In the genomic region with DNA sequence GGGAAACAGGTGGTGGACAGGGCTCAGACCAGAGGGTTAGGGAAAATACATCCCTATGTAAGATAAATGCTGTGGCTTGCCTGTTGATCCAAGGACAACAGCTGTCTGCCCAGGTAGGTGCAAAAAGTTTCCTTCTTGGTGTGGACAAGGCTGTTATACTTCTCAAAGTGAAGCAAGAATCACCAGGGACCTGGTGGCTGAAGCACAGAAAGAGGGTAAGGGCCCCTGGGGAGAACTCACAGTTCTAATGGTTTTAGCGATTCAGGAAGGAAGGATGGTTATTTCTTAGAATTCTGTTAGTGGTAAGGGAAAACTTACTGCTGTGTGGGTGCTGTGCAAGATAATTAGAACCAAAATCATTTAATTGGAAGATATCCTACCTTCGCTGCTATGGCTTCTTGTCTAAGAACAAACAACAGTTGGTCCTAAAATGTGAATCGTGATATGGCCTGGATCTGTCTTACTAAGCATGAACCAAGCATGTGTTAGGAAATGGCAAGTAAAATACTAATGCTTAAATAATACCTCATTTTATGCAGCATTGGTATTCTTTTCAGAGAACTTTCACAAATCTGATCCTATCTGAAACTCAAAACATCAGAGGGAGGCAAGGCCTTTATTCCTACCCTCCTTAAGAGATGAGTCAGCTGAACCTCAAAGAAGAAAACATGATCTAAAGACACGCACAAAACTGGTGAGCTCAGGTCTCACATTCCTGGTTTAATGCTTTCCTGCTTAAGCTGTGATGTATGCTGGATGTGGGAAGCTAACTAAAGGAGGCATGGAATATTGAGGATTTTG, we compare ENCODE assay signal across 11 cellular contexts.
DNase-seq lines count a peak whose midpoint lies in the region; ATAC-seq, FAIRE-seq and TF ChIP-seq lines count a peak whose summit lies in the region.
"Had no signal": no experiment of that assay in that cellular context is flagged by ENCODE, and none has a peak within 500 bp of the region (broad histone marks: within the 10 kb centered on the region; RNA-seq: fewer than 3 reads in every experiment).

No MANE protein-coding gene starts in this region.

- no peak overlapping the region for H3K4me3 Mint-ChIP-seq in GM23338
- H3K4me3 Mint-ChIP-seq in neural progenitor cell, result no peak overlapping the region
- H3K4me3 Mint-ChIP-seq: H9, nephron had no signal

- H3K4me2 ChIP-seq in GM23338, result no peak overlapping the region
- no peak overlapping the region for H3K4me2 ChIP-seq in neural progenitor cell

- no peaks in the 10 kb centered on the region for H3F3A ChIP-seq in GM23338 (replicated peaks; ENCODE audit: low read depth)
- H3F3A ChIP-seq in neural progenitor cell (ENCODE audit: low read depth), result no peaks in the 10 kb centered on the region

- no peak overlapping the region for H3K27ac ChIP-seq in GM23338 (ENCODE audit: low read depth)
- no peak overlapping the region for H3K27ac ChIP-seq in neural progenitor cell
- H3K27ac ChIP-seq: stomach had no signal

- H3K9me3 Mint-ChIP-seq in GM23338 (no peaks in the 10 kb centered on the region), neural progenitor cell (no peaks in the 10 kb centered on the region)
- H3K9me3 Mint-ChIP-seq: H9, nephron had no signal

- TF ChIP-seq CTCF in GM23338 (conservative IDR thresholded peaks at IDR 0.05; ENCODE audit: low read depth in 2 of 2) (no peak), retinal pigment epithelial cell (conservative IDR thresholded peaks at IDR 0.05; ENCODE audit: low read depth, low read length) (no peak), neural progenitor cell (IDR thresholded peaks at IDR 0.05) (no peak)

- H4K20me1 ChIP-seq in GM23338 (replicated peaks; ENCODE audit: insufficient read depth) (no peaks in the 10 kb centered on the region), neural progenitor cell (ENCODE audit: low read depth) (no peaks in the 10 kb centered on the region)

- H3K4me3 ChIP-seq in GM23338 (no peak overlapping the region), retinal pigment epithelial cell (ENCODE audit: low read length) (no peak overlapping the region), neural progenitor cell (no peak overlapping the region)
- H3K4me3 ChIP-seq: stomach had no signal

- H3K27ac Mint-ChIP-seq in GM23338 (no peak overlapping the region; the same call in 1 of the 2 replicates), neural progenitor cell (no peak overlapping the region)
- H3K27ac Mint-ChIP-seq: H9 had no signal

- H3K4me1 ChIP-seq in GM23338 (ENCODE audit: insufficient read depth), result peaks cover 8% of the 10 kb centered on the region
- H3K4me1 ChIP-seq in neural progenitor cell, result no peaks in the 10 kb centered on the region
- H3K4me1 ChIP-seq: stomach had no signal

- no peaks in the 10 kb centered on the region for H3K9me3 ChIP-seq in neural progenitor cell (ENCODE audit: low read depth)
- H3K9me3 ChIP-seq: stomach had no signal

- peaks cover 15% of the 10 kb centered on the region; the same call in 1 of the 2 replicates for H3K9me2 ChIP-seq in GM23338 (ENCODE audit: insufficient read depth)

- H3K79me2 ChIP-seq in GM23338 (replicated peaks; ENCODE audit: insufficient read depth) (no peaks in the 10 kb centered on the region), neural progenitor cell (ENCODE audit: low read depth) (no peaks in the 10 kb centered on the region)

- no peaks in the 10 kb centered on the region for H3K27me3 Mint-ChIP-seq in GM23338 (ENCODE audit: insufficient read depth, low read depth, poor library complexity)
- no peaks in the 10 kb centered on the region for H3K27me3 Mint-ChIP-seq in neural progenitor cell (ENCODE audit: insufficient read depth, low read depth)

- DNase-seq in GM23338 (ENCODE audit: low spot score) (no peak), RCC 7860 (ENCODE audit: low spot score) (peak; percentile 36), dedifferentiated amniotic fluid mesenchymal stem cell (ENCODE audit: extremely low spot score) (peak; percentile 73), retinal pigment epithelial cell (ENCODE audit: low read depth) (peak; percentile 82), neural progenitor cell (ENCODE audit: low spot score) (no peak), NCI-H82 (lab: John Stamatoyannopoulos, UW) (no peak)
- DNase-seq: H9, stomach had no signal

- no peak for FAIRE-seq in RCC 7860 (lab: Jason Lieb, UNC)
- FAIRE-seq: G401.6 had no signal

- H3K9ac ChIP-seq in neural progenitor cell, result no peak overlapping the region

- H3K27me3 ChIP-seq in GM23338 (ENCODE audit: insufficient read depth), result no peaks in the 10 kb centered on the region
- H3K27me3 ChIP-seq in neural progenitor cell, result no peaks in the 10 kb centered on the region
- H3K27me3 ChIP-seq: stomach had no signal

- H3K4me1 Mint-ChIP-seq in GM23338, result no peaks in the 10 kb centered on the region
- peaks cover 5% of the 10 kb centered on the region for H3K4me1 Mint-ChIP-seq in neural progenitor cell

- ATAC-seq in GM23338 (no peak), GM19397 (IDR thresholded peaks at IDR 0.05; ENCODE audit: unreplicated experiment) (no peak)

- H3K36me3 ChIP-seq in GM23338 (ENCODE audit: insufficient read depth), result no peaks in the 10 kb centered on the region
- no peaks in the 10 kb centered on the region for H3K36me3 ChIP-seq in neural progenitor cell
- H3K36me3 ChIP-seq: stomach had no signal

- H3K36me3 Mint-ChIP-seq in GM23338 (ENCODE audit: low read depth) (no peaks in the 10 kb centered on the region; the same call in 2 of the 3 replicates), neural progenitor cell (no peaks in the 10 kb centered on the region)

- H2AFZ ChIP-seq in GM23338, result peak overlapping the region; percentile 2; the same call in 1 of the 2 replicates
- H2AFZ ChIP-seq in neural progenitor cell (replicated peaks), result no peak overlapping the region

TF ChIP-seq in GM23338, 12 proteins besides CTCF, POLR2A, EP300 and RAD21:
- TF ChIP-seq NANOG (IDR thresholded peaks at IDR 0.05; ENCODE audit: borderline replicate concordance), result no peak
- TF ChIP-seq ZNF331 (CRISPR knock-in tag; IDR thresholded peaks at IDR 0.05; ENCODE audit: low read depth), result no peak
- TF ChIP-seq POLR2AphosphoS5 (IDR thresholded peaks at IDR 0.05; ENCODE audit: low read depth), result no peak
- no peak for TF ChIP-seq STAT1 (IDR thresholded peaks at IDR 0.05; ENCODE audit: unreplicated experiment)
- no peak for TF ChIP-seq EZH2 (IDR thresholded peaks at IDR 0.05; ENCODE audit: low read depth, unreplicated experiment)
TF ChIP-seq in GM23338: peak in this region for 0.

Comparison
In these comparisons a context has a peak if more than half of its experiments do, and no peak if none do; other contexts are left out.
1. DNase-seq: peak in RCC 7860 (single experiment), dedifferentiated amniotic fluid mesenchymal stem cell (single experiment) and retinal pigment epithelial cell (single experiment); none in GM23338 (single experiment), neural progenitor cell (single experiment) and NCI-H82 (single experiment).